In genomic region chr11:65429724-65430405, GRCh38 we compare ENCODE assay signal across 8 cellular contexts. TPM values are rescaled to one million over a fixed set of nuclear protein-coding genes. Genes with fewer than 3 reads are reported as not detected.
DNase-seq lines count a peak whose midpoint lies in the region; ATAC-seq and TF ChIP-seq lines count a peak whose summit lies in the region.

No MANE protein-coding gene starts in this region.

- H3F3A ChIP-seq in GM23248 (ENCODE audit: insufficient read depth) (peaks cover 100% of the 10 kb centered on the region), SU-DHL-6 (ENCODE audit: insufficient read depth) (peaks cover 98% of the 10 kb centered on the region)

- H3K9me3 ChIP-seq in GM23248 (ENCODE audit: low read depth) (no peaks in the 10 kb centered on the region), SU-DHL-6 (ENCODE audit: insufficient read depth, low read length) (no peaks in the 10 kb centered on the region), colonic mucosa (no peaks in the 10 kb centered on the region), tibial artery (no peaks in the 10 kb centered on the region)

- H3K36me3 ChIP-seq in GM23248 (ENCODE audit: low read depth) (peaks cover 48% of the 10 kb centered on the region), SU-DHL-6 (ENCODE audit: low read length) (peaks cover 13% of the 10 kb centered on the region), colonic mucosa (no peaks in the 10 kb centered on the region), tibial artery (peaks cover 51 to 69% (median 53%) of the 10 kb centered on the region in 3 donors)

- peaks cover 100% of the 10 kb centered on the region for H3K79me2 ChIP-seq in GM23248 (ENCODE audit: insufficient read depth)
- peaks cover 76% of the 10 kb centered on the region for H3K79me2 ChIP-seq in SU-DHL-6 (ENCODE audit: insufficient read depth, low read length)

- DNase-seq in AML-193 (lab: John Stamatoyannopoulos, UW) (peak; percentile 71 to 76), GM23248 (peak; percentile 83), colonic mucosa (peak; percentile 77), mesenteric fat pad (ENCODE audit: low spot score) (peak; percentile 91), tibial artery (peak; percentile 69 to 87), COLO829 (ENCODE audit: low spot score) (no peak)

- intact Hi-C loops in colonic mucosa (cut with DNase I), result no loop called here
- intact Hi-C loops in tibial artery (cut with DNase I; ENCODE audit: low total_unique reads), result no loop called here

- TF ChIP-seq CTCF in SU-DHL-6 (IDR thresholded peaks at IDR 0.05; ENCODE audit: insufficient read depth, low read length, poor library complexity, severe bottlenecking) (no peak), colonic mucosa (IDR thresholded peaks at IDR 0.05) (no peak), tibial artery (IDR thresholded peaks at IDR 0.05) (no peak)

- in situ Hi-C loops in GM23248 (cut with MboI), result no loop called here

- H3K4me2 ChIP-seq in GM23248 (ENCODE audit: unreplicated experiment) (peak overlapping the region; percentile 96), SU-DHL-6 (ENCODE audit: low read depth, low read length, poor library complexity, severe bottlenecking) (peak overlapping the region; percentile 98)

- H3K27ac ChIP-seq in GM23248 (peak overlapping the region; percentile 100), SU-DHL-6 (ENCODE audit: low read depth, low read length) (peak overlapping the region; percentile 98), colonic mucosa (peak overlapping the region; percentile 100), tibial artery (peak overlapping the region; percentile 50 to 99)

- H3K27me3 ChIP-seq in GM23248 (replicated peaks; ENCODE audit: insufficient read depth), result no peaks in the 10 kb centered on the region
- no peaks in the 10 kb centered on the region for H3K27me3 ChIP-seq in SU-DHL-6 (ENCODE audit: low read length)
- no peaks in the 10 kb centered on the region for H3K27me3 ChIP-seq in colonic mucosa
- H3K27me3 ChIP-seq in tibial artery, result no peaks in the 10 kb centered on the region

- H2AFZ ChIP-seq in GM23248 (no peak overlapping the region), SU-DHL-6 (ENCODE audit: low read depth, low read length, severe bottlenecking) (no peak overlapping the region)

- ATAC-seq in GM19452 (IDR thresholded peaks at IDR 0.05; ENCODE audit: unreplicated experiment), result no peak

- H3K4me1 ChIP-seq in GM23248 (ENCODE audit: insufficient read depth), result peaks cover 32% of the 10 kb centered on the region
- peaks cover 5% of the 10 kb centered on the region for H3K4me1 ChIP-seq in colonic mucosa
- H3K4me1 ChIP-seq in tibial artery, result peaks cover 0 to 84% (median 41%) of the 10 kb centered on the region in 4 donors

- H3K4me3 ChIP-seq in GM23248, result peak overlapping the region; percentile 93
- H3K4me3 ChIP-seq in SU-DHL-6 (ENCODE audit: insufficient read depth, low read length, poor library complexity, severe bottlenecking), result peak overlapping the region; percentile 25
- no peak overlapping the region for H3K4me3 ChIP-seq in colonic mucosa
- peak overlapping the region; percentile 67 to 97 for H3K4me3 ChIP-seq in tibial artery

- H3K9me2 ChIP-seq in GM23248 (ENCODE audit: insufficient read depth) (no peaks in the 10 kb centered on the region), SU-DHL-6 (replicated peaks; ENCODE audit: insufficient read depth, low read length) (no peaks in the 10 kb centered on the region)

- H3K9ac ChIP-seq in GM23248 (peak overlapping the region; percentile 100), SU-DHL-6 (ENCODE audit: low read length) (peak overlapping the region; percentile 99), colonic mucosa (ENCODE audit: low read depth in 2 of 2, low read length in 2 of 2) (peak overlapping the region; percentile 56 to 100)

- WGBS in GM23248 (ENCODE audit: low coverage in 1 of 2, low lambda C conversion rate in 2 of 2, missing lambda C conversion rate in 2 of 2), 2 experiments, result 11 to 12% methylated on average over 9 of the region's 9 CpGs

- H4K20me1 ChIP-seq in GM23248 (ENCODE audit: insufficient read depth) (peaks cover 69% of the 10 kb centered on the region), SU-DHL-6 (ENCODE audit: low read depth, low read length) (no peaks in the 10 kb centered on the region)

RNA-seq across cellular contexts. Expression of gene NEAT1, which starts 7.3 kb away (rescaled TPM):
- 74.3 and 143 TPM in 2 replicates for total RNA-seq in GM23248 (2014; rRNA removed; shearing (Covaris generic))
- 36.2 and 50.7 TPM in 2 replicates for polyA plus RNA-seq in GM23248 (2016; fragmentation: Nextera tagmentation; extraction: Ambion mirVana)
- 100 to 1,000 TPM; 269 to 502 TPM for total RNA-seq in colonic mucosa
- total RNA-seq in mesenteric fat pad, result 1,527 TPM

RNA-seq across cellular contexts. Expression of gene FRMD8, which starts 43.4 kb away (rescaled TPM):
- total RNA-seq in GM23248 (2014; rRNA removed; shearing (Covaris generic)), result 80.2 and 106 TPM in 2 replicates
- 25.4 and 30.0 TPM in 2 replicates for polyA plus RNA-seq in GM23248 (2016; fragmentation: Nextera tagmentation; extraction: Ambion mirVana)
- total RNA-seq in colonic mucosa, result 10 to 100 TPM; 30.7 to 43.9 TPM
- 44.0 TPM for total RNA-seq in mesenteric fat pad

RNA-seq across cellular contexts. Expression of gene SLC25A45, which starts 47.4 kb away (rescaled TPM):
- total RNA-seq in GM23248 (2014; rRNA removed; shearing (Covaris generic)), result 3.6 and 6.4 TPM in 2 replicates
- polyA plus RNA-seq in GM23248 (2016; fragmentation: Nextera tagmentation; extraction: Ambion mirVana), result 3.7 and 3.9 TPM in 2 replicates
- total RNA-seq in colonic mucosa, result 1 to 10 TPM; 4.4 to 6.9 TPM
- 8.7 TPM for total RNA-seq in mesenteric fat pad
